ENCODE assay signal across 1 cellular context in the genomic region with DNA sequence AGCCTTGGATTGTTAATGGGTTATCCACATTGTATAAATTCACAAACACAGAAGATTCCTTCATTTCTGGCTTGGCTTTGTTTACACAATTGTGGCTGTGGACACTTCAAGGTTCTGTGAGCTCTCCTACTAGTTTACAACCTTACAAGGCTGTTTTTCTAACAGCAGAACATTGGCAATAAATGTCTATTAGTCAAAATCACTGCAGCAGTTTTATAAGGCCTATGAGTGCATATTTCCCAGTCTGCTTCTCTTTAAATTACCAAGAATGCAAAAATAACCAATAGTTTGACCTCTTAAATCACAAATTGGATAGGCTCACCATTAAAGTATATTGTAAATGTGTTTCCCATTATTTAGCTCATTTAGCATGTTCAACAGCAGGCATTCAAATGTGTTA.
TF ChIP-seq lines count a peak whose summit lies in the region.

No MANE protein-coding gene starts in this region.

TF ChIP-seq in HepG2, 621 proteins besides CTCF, POLR2A, EP300 and RAD21 (continued from another document):
- TF ChIP-seq, protein P1, sequence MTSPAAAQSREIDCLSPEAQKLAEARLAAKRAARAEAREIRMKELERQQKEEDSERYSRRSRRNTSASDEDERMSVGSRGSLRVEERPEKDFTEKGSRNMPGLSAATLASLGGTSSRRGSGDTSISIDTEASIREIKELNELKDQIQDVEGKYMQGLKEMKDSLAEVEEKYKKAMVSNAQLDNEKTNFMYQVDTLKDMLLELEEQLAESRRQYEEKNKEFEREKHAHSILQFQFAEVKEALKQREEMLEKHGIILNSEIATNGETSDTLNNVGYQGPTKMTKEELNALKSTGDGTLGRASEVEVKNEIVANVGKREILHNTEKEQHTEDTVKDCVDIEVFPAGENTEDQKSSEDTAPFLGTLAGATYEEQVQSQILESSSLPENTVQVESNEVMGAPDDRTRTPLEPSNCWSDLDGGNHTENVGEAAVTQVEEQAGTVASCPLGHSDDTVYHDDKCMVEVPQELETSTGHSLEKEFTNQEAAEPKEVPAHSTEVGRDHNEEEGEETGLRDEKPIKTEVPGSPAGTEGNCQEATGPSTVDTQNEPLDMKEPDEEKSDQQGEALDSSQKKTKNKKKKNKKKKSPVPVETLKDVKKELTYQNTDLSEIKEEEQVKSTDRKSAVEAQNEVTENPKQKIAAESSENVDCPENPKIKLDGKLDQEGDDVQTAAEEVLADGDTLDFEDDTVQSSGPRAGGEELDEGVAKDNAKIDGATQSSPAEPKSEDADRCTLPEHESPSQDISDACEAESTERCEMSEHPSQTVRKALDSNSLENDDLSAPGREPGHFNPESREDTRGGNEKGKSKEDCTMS (CRISPR knock-in tag; conservative IDR thresholded peaks at IDR 0.05), result no peak
- TF ChIP-seq SALL1 (CRISPR knock-in tag; IDR thresholded peaks at IDR 0.05) (no peak), NFKBIZ (CRISPR knock-in tag; IDR thresholded peaks at IDR 0.05) (no peak), RBM39 (IDR thresholded peaks at IDR 0.05; ENCODE audit: low read depth, low read length, poor library complexity, severe bottlenecking) (no peak), ZNF841 (CRISPR knock-in tag; IDR thresholded peaks at IDR 0.05; ENCODE audit: borderline replicate concordance) (no peak), ARID5B (CRISPR knock-in tag; IDR thresholded peaks at IDR 0.05) (no peak), SPEN (CRISPR knock-in tag; IDR thresholded peaks at IDR 0.05; ENCODE audit: low read depth) (no peak)
